7 cellular contexts compared by ENCODE assay signal in genomic region chr1:31643976-31644559, GRCh38. TPM values are rescaled to one million over a fixed set of nuclear protein-coding genes. Genes with fewer than 3 reads are reported as not detected.
DNase-seq lines count a peak whose midpoint lies in the region; ATAC-seq and TF ChIP-seq lines count a peak whose summit lies in the region.

No MANE protein-coding gene starts in this region.

- DNase-seq in RWPE1 (ENCODE audit: low spot score) (no peak), psoas muscle (no peak), NCI-H69 (lab: John Stamatoyannopoulos, UW) (no peak), posterior cingulate gyrus (no peak)

- peaks cover 0 to 2% of the 10 kb centered on the region in 2 donors for H3K4me1 ChIP-seq in esophagus (ENCODE audit: control insufficient read depth in 2 of 2, insufficient read depth in 2 of 2, low read length in 1 of 2)
- peaks cover 57% of the 10 kb centered on the region for H3K4me1 ChIP-seq in psoas muscle

- 5 to 6% methylated on average over 18 of the region's 18 CpGs for WGBS in esophagus, 2 donors
- 4 to 6% (median 4%) methylated on average over 18 of the region's 18 CpGs for WGBS in psoas muscle, 3 donors

- no peaks in the 10 kb centered on the region for H3K9me3 ChIP-seq in esophagus (ENCODE audit: control insufficient read depth in 2 of 2, insufficient read depth in 1 of 2, low read depth in 1 of 2, low read length in 1 of 2)
- H3K9me3 ChIP-seq in psoas muscle = no peaks in the 10 kb centered on the region

- CTCF ChIA-PET in RWPE1 (lab: Yijun Ruan, JAX) = interaction anchor here (0.7 kb wide), 1 partner anchor 31 kb away, joined by 3 read pairs; no protein-coding TSS in a partner anchor

- H3K36me3 ChIP-seq in esophagus (ENCODE audit: control insufficient read depth in 2 of 2, insufficient read depth in 2 of 2, low read length in 1 of 2) (no peaks in the 10 kb centered on the region), psoas muscle (ENCODE audit: insufficient read depth in 1 of 2, low read depth in 1 of 2) (peaks cover 0 to 6% of the 10 kb centered on the region in 2 donors)

- peak; percentile 26 for ATAC-seq in GM19455 (IDR thresholded peaks at IDR 0.05; ENCODE audit: unreplicated experiment)
- ATAC-seq in psoas muscle = no peak
- no peak for ATAC-seq in GM18858 (IDR thresholded peaks at IDR 0.05; ENCODE audit: unreplicated experiment)

- H3K27me3 ChIP-seq in esophagus (ENCODE audit: control insufficient read depth in 1 of 2, insufficient read depth in 2 of 2, low read length in 2 of 2) (no peaks in the 10 kb centered on the region), psoas muscle (ENCODE audit: insufficient read depth in 3 of 3, low read length in 2 of 3) (no peaks in the 10 kb centered on the region)

- H3K27ac ChIP-seq in RWPE1 (peak overlapping the region; percentile 97), esophagus (ENCODE audit: low read depth in 2 of 2, low read length in 1 of 2) (peak overlapping the region; percentile 88 to 99), psoas muscle (peak overlapping the region; percentile 100)

- TF ChIP-seq CTCF in RWPE1 (conservative IDR thresholded peaks at IDR 0.05; ENCODE audit: low read depth) (no peak), psoas muscle (IDR thresholded peaks at IDR 0.05) (no peak)

- peak overlapping the region; percentile 85 to 90 for H3K4me3 ChIP-seq in esophagus (ENCODE audit: low read depth in 1 of 2, low read length in 2 of 2)
- H3K4me3 ChIP-seq in psoas muscle = peak overlapping the region; percentile 97

- POLR2A ChIA-PET in RWPE1 (lab: Yijun Ruan, JAX; ENCODE audit: low non-redundant PET) = interaction anchor here (1.4 kb wide), 1 partner anchor 16 kb away, joined by 5 read pairs; no protein-coding TSS in a partner anchor

- intact Hi-C loops in psoas muscle (cut with DNase I) (no loop called here), posterior cingulate gyrus (cut with DNase I) (no loop called here)

RNA-seq across cellular contexts. Expression of gene PEF1, which starts 0.6 kb away (rescaled TPM):
- polyA plus RNA-seq in esophagus (10 to 100 TPM; 38.6 to 62.0 TPM), psoas muscle (10 to 100 TPM; 29.5 to 57.4 (median 30.7) TPM)
- 10 to 100 TPM; 22.1 to 43.1 (median 29.7) TPM for total RNA-seq in psoas muscle

RNA-seq across cellular contexts. Expression of gene HCRTR1, which starts 26.6 kb away (rescaled TPM):
- polyA plus RNA-seq in esophagus = under 1 TPM in 1 of 2 donors, not detected in 1; 0.02 TPM
- total RNA-seq in psoas muscle = 1 to 10 TPM in 1 of 4 donors, under 1 TPM in 2, not detected in 1; 0.18 to 1.2 (median 0.42) TPM
- polyA plus RNA-seq in psoas muscle = under 1 TPM; 0.12 to 0.51 (median 0.27) TPM

RNA-seq across cellular contexts. Expression of gene COL16A1, which starts 59.7 kb away (rescaled TPM):
- polyA plus RNA-seq in esophagus = 10 to 100 TPM; 12.2 to 25.2 TPM
- 10 to 100 TPM in 1 of 4 donors, 1 to 10 TPM in 3; 6.1 to 14.2 (median 8.4) TPM for total RNA-seq in psoas muscle
- polyA plus RNA-seq in psoas muscle = 1 to 10 TPM; 2.9 to 4.1 (median 3.5) TPM
